In the genomic region with DNA sequence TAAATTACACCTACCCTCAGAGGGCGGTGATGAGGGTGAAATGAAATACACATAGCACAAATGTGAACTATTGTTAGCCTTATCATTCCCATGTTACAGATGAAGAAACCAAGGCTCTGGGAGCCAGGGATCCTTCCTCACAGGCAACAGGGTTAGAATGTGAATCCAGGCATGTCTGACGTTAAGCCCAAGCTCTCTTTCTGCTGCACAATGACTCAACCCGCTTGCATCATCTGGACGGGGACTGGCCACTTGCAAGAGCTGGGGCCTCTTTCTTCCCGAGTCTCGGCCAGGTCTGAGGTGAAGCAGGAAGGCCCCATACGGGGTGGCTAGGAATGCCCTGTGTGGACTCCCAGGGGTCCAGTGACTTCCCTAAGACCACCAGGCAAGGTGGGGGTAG, we compare ENCODE assay signal across 13 cellular contexts.
DNase-seq lines count a peak whose midpoint lies in the region; TF ChIP-seq lines count a peak whose summit lies in the region.
"Had no signal": no experiment of that assay in that cellular context is flagged by ENCODE, and none has a peak within 500 bp of the region (broad histone marks: within the 10 kb centered on the region; RNA-seq: fewer than 3 reads in every experiment).

No MANE protein-coding gene starts in this region.

- TF ChIP-seq CTCF in MCF 10A (IDR thresholded peaks at IDR 0.05; ENCODE audit: unreplicated experiment) (no peak), breast epithelium (IDR thresholded peaks at IDR 0.05) (no peak), fibroblast of villous mesenchyme (IDR thresholded peaks at IDR 0.05; ENCODE audit: insufficient read depth, low read depth, low read length) (no peak)

- H3K27me3 Mint-ChIP-seq in MCF 10A (ENCODE audit: insufficient read depth, unreplicated experiment) = no peaks in the 10 kb centered on the region
- H3K27me3 Mint-ChIP-seq in activated T-cell treated with anti-CD3 and anti-CD28 coated beads, Interleukin-2, amount 50 U/mL, for 24 hours = no peaks in the 10 kb centered on the region

- no peak overlapping the region for H3K27ac ChIP-seq in breast epithelium
- H3K27ac ChIP-seq in SJSA1 = peak overlapping the region; percentile 79
- no peak overlapping the region for H3K27ac ChIP-seq in SJCRH30
- H3K27ac ChIP-seq: tibial artery had no signal

- TF ChIP-seq POLR2A in breast epithelium (IDR thresholded peaks at IDR 0.05) = no peak

- H3K27me3 ChIP-seq in breast epithelium (no peaks in the 10 kb centered on the region), SJSA1 (replicated peaks) (no peaks in the 10 kb centered on the region), SJCRH30 (no peaks in the 10 kb centered on the region)
- H3K27me3 ChIP-seq: tibial artery had no signal

- no peaks in the 10 kb centered on the region for H3K36me3 ChIP-seq in breast epithelium
- peaks cover 22% of the 10 kb centered on the region for H3K36me3 ChIP-seq in SJSA1
- no peaks in the 10 kb centered on the region; the same call in 1 of the 2 replicates for H3K36me3 ChIP-seq in SJCRH30

- no peaks in the 10 kb centered on the region for H3K9me3 Mint-ChIP-seq in MCF 10A (ENCODE audit: unreplicated experiment)
- H3K9me3 Mint-ChIP-seq in activated T-cell treated with anti-CD3 and anti-CD28 coated beads, Interleukin-2, amount 50 U/mL, for 24 hours = no peaks in the 10 kb centered on the region

- no peak overlapping the region for H3K27ac Mint-ChIP-seq in MCF 10A (ENCODE audit: low read depth, unreplicated experiment)
- H3K27ac Mint-ChIP-seq in activated T-cell treated with anti-CD3 and anti-CD28 coated beads, Interleukin-2, amount 50 U/mL, for 24 hours = no peak overlapping the region

- CTCF ChIA-PET in MCF 10A (lab: Yijun Ruan, JAX) = no interaction called here

- H3K9me3 ChIP-seq in breast epithelium (no peaks in the 10 kb centered on the region), SJSA1 (replicated peaks) (no peaks in the 10 kb centered on the region), SJCRH30 (replicated peaks) (no peaks in the 10 kb centered on the region)
- H3K9me3 ChIP-seq: tibial artery had no signal

- peaks cover 8% of the 10 kb centered on the region for H3K4me1 Mint-ChIP-seq in MCF 10A (ENCODE audit: insufficient read depth, unreplicated experiment)
- H3K4me1 Mint-ChIP-seq in activated T-cell treated with anti-CD3 and anti-CD28 coated beads, Interleukin-2, amount 50 U/mL, for 24 hours (ENCODE audit: low read depth) = peaks cover 35% of the 10 kb centered on the region

- no peaks in the 10 kb centered on the region for H3K4me1 ChIP-seq in breast epithelium
- peaks cover 39% of the 10 kb centered on the region for H3K4me1 ChIP-seq in SJSA1 (replicated peaks)
- peaks cover 24% of the 10 kb centered on the region for H3K4me1 ChIP-seq in SJCRH30
- H3K4me1 ChIP-seq: tibial artery had no signal

- DNase-seq in MCF 10A (ENCODE audit: unreplicated experiment) (peak; percentile 91), breast epithelium (ENCODE audit: low spot score in 2 of 2) (no peak), SJSA1 (ENCODE audit: low read depth in 1 of 2, low spot score in 2 of 2) (peak; percentile 67 to 85), fibroblast of villous mesenchyme (ENCODE audit: low read depth) (peak; percentile 95), activated gamma-delta T cell (lab: John Stamatoyannopoulos, UW) (no peak), cardiac septum (ENCODE audit: low spot score) (no peak), SJCRH30 (no peak)
- no peak for DNase-seq in activated T-cell treated with anti-CD3 and anti-CD28 coated beads, Interleukin-2, amount 50 U/mL, for 24 hours
- DNase-seq: 8988T; activated effector memory CD4-positive, alpha-beta T cell treated with anti-CD3 and anti-CD28 coated beads, Interleukin-2, amount 50 U/mL, for 16 hours; NCI-H345; stimulated activated CD4-positive, alpha-beta T cell treated with anti-CD3 and anti-CD28 coated beads, Interleukin-2, amount 100 ng/mL, for 24 hours; tibial artery had no signal

- POLR2A ChIA-PET in MCF 10A (lab: Yijun Ruan, JAX) = interaction anchor here (0.7 kb wide), 1 partner anchor 18 kb away, joined by 3 read pairs; no protein-coding TSS in a partner anchor

- no peak overlapping the region for H3K4me3 Mint-ChIP-seq in MCF 10A (ENCODE audit: unreplicated experiment)
- H3K4me3 Mint-ChIP-seq in activated T-cell treated with anti-CD3 and anti-CD28 coated beads, Interleukin-2, amount 50 U/mL, for 24 hours = no peak overlapping the region

- BruUV-seq in MCF 10A (replicated peaks; lab: Mats Ljungman, UMichigan) = no TSS peak

- H3K36me3 Mint-ChIP-seq in MCF 10A (ENCODE audit: insufficient read depth, unreplicated experiment) = peaks cover 21% of the 10 kb centered on the region
- peaks cover 95% of the 10 kb centered on the region for H3K36me3 Mint-ChIP-seq in activated T-cell treated with anti-CD3 and anti-CD28 coated beads, Interleukin-2, amount 50 U/mL, for 24 hours (ENCODE audit: low read depth)

- intact Hi-C loops in MCF 10A (cut with micrococcal nuclease) = no loop called here
- intact Hi-C loops in breast epithelium (cut with DNase I; ENCODE audit: low total_unique reads) = no loop called here
- intact Hi-C loops in cardiac septum (cut with DNase I) = no loop called here

- H3K4me3 ChIP-seq in breast epithelium (no peak overlapping the region), SJSA1 (no peak overlapping the region), fibroblast of villous mesenchyme (ENCODE audit: low read depth, low read length) (no peak overlapping the region), SJCRH30 (no peak overlapping the region)
- H3K4me3 ChIP-seq: tibial artery had no signal

Comparison
In these comparisons a context has a peak if more than half of its experiments do, and no peak if none do; other contexts are left out.
1. DNase-seq: peak in MCF 10A (single experiment), SJSA1 (2 of 2) and fibroblast of villous mesenchyme (single experiment); none in breast epithelium (0 of 2), activated gamma-delta T cell (single experiment), cardiac septum (single experiment), SJCRH30 (0 of 2) and activated T-cell treated with anti-CD3 and anti-CD28 coated beads, Interleukin-2, amount 50 U/mL, for 24 hours (single experiment).